ENCODE assay signal across 8 cellular contexts in genomic region chr19:21328402-21328801, GRCh38. TPM values are rescaled to one million over a fixed set of nuclear protein-coding genes. Genes with fewer than 3 reads are reported as not detected.
DNase-seq lines count a peak whose midpoint lies in the region; ATAC-seq and TF ChIP-seq lines count a peak whose summit lies in the region.

No MANE protein-coding gene starts in this region.

- no peak for ATAC-seq in body of pancreas
- ATAC-seq in HG02981 (IDR thresholded peaks at IDR 0.05; ENCODE audit: unreplicated experiment): no peak
- ATAC-seq in GM21447 (IDR thresholded peaks at IDR 0.05; ENCODE audit: unreplicated experiment): no peak
- ATAC-seq in GM21529 (IDR thresholded peaks at IDR 0.05; ENCODE audit: unreplicated experiment): no peak

- intact Hi-C loops in body of pancreas (cut with DNase I): no loop called here
- intact Hi-C loops in testis (cut with DNase I; ENCODE audit: low total_unique reads): no loop called here

- 1 to 2% methylated on average over 6 of the region's 6 CpGs for WGBS in body of pancreas, 2 donors
- WGBS in testis, 2 donors: 3 to 7% methylated on average over 6 of the region's 6 CpGs

- H3K4me1 ChIP-seq in ES-I3 (ENCODE audit: insufficient read depth, low read length) (no peaks in the 10 kb centered on the region; the same call in 1 of the 2 replicates), body of pancreas (peaks cover 22% of the 10 kb centered on the region), testis (no peaks in the 10 kb centered on the region)

- H3K4me3 ChIP-seq in body of pancreas (peak overlapping the region; percentile 53 to 81), testis (peak overlapping the region; percentile 71 to 90)

- H3K27ac ChIP-seq in body of pancreas (peak overlapping the region in 3 of 4 donors; percentile 96 to 97 (median 97)), layer of hippocampus (ENCODE audit: low read depth, low read length) (peak overlapping the region; percentile 95), testis (peak overlapping the region; percentile 88 to 92)

- H3K9ac ChIP-seq in ES-I3 (ENCODE audit: low read depth, low read length): peak overlapping the region; percentile 91

- DNase-seq in NAMALWA (ENCODE audit: low spot score): peak; percentile 60
- no peak for DNase-seq in body of pancreas
- peak; percentile 23 for DNase-seq in testis

- TF ChIP-seq CTCF in body of pancreas (IDR thresholded peaks at IDR 0.05) (no peak), testis (IDR thresholded peaks at IDR 0.05) (no peak)

- H3K36me3 ChIP-seq in ES-I3 (ENCODE audit: insufficient read depth, low read length) (peaks cover 3% of the 10 kb centered on the region; the same call in 1 of the 2 replicates), body of pancreas (replicated peaks in 1 of 2; ENCODE audit: insufficient read depth in 1 of 2, low read depth in 2 of 2) (no peaks in the 10 kb centered on the region), testis (ENCODE audit: low read depth, missing control alignments) (no peaks in the 10 kb centered on the region)

- H3K27me3 ChIP-seq in body of pancreas: no peaks in the 10 kb centered on the region
- no peaks in the 10 kb centered on the region for H3K27me3 ChIP-seq in layer of hippocampus (ENCODE audit: control insufficient read depth, insufficient read depth, low read length)
- no peaks in the 10 kb centered on the region for H3K27me3 ChIP-seq in testis

- peaks cover 11% of the 10 kb centered on the region; the same call in 1 of the 2 replicates for H3K9me3 ChIP-seq in ES-I3 (ENCODE audit: control insufficient read depth, insufficient read depth, low read length)
- no peaks in the 10 kb centered on the region for H3K9me3 ChIP-seq in body of pancreas
- no peaks in the 10 kb centered on the region for H3K9me3 ChIP-seq in testis

- TF ChIP-seq POLR2A in body of pancreas (IDR thresholded peaks at IDR 0.05) (no peak), testis (IDR thresholded peaks at IDR 0.05) (no peak)

RNA-seq across cellular contexts. Expression of gene ZNF708, which starts 0.8 kb away (rescaled TPM):
- total RNA-seq in body of pancreas: 10 to 100 TPM; 13.7 to 14.5 TPM
- total RNA-seq in testis: 10 to 100 TPM; 17.2 to 21.2 TPM
- polyA plus RNA-seq in testis (ENCODE audit: insufficient read depth, low read depth, low replicate concordance): 2.1 TPM

RNA-seq across cellular contexts. Expression of gene ZNF738, which starts 30.4 kb away (rescaled TPM):
- total RNA-seq in body of pancreas: 1 to 10 TPM; 3.0 to 4.7 TPM
- total RNA-seq in testis: 10 to 100 TPM; 18.8 to 23.5 TPM
- polyA plus RNA-seq in testis (ENCODE audit: insufficient read depth, low read depth, low replicate concordance): 13.1 TPM

Comparison
In these comparisons a context has a peak if more than half of its experiments do, and no peak if none do; other contexts are left out.
1. DNase-seq: peak in NAMALWA (single experiment) and testis (single experiment); none in body of pancreas (0 of 4).
2. Peak in every context shown above with its lines, with median percentiles within 50 percentile points of each other: H3K27ac ChIP-seq.